Comparison of ENCODE assay signal across 14 cellular contexts in the genomic region with DNA sequence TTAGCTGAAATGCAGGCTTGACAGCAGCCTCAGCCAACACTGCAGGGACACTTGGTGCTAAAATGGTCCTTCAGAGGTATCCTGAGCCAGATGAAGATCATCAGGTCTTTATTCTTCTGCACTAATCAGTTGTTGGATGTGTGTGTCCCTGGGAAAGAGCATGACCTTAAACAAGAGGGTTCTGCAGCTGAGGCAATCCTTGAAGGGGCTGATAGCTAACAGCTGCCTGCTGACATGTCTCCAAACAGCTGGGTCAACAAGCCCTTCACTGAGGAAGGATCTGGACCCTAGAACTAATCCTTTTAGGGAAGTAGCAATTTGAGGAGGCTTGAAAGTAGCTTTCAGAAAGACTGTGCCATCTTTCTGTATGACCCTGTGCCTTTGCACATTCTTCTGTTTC.
A peak's percentile ranks its signal among the peaks of the same experiment; 100 is the strongest.
DNase-seq lines count a peak whose midpoint lies in the region; ATAC-seq and TF ChIP-seq lines count a peak whose summit lies in the region.
"Had no signal": no experiment of that assay in that cellular context is flagged by ENCODE, and none has a peak within 500 bp of the region (broad histone marks: within the 10 kb centered on the region; RNA-seq: fewer than 3 reads in every experiment).

No MANE protein-coding gene starts in this region.

- H3K4me1 ChIP-seq in heart right ventricle (peaks cover 0 to 45% (median 14%) of the 10 kb centered on the region in 9 donors), upper lobe of left lung (peaks cover 0 to 4% (median 0%) of the 10 kb centered on the region in 4 donors)

- H3K9me3 ChIP-seq in heart right ventricle: no peaks in the 10 kb centered on the region
- no peaks in the 10 kb centered on the region for H3K9me3 ChIP-seq in upper lobe of left lung
- H3K9me3 ChIP-seq: SK-N-SH had no signal

- ATAC-seq in heart right ventricle (peak in 6 of 8 donors; percentile 48 to 77 (median 54)), sciatic nerve (peak; percentile 93), upper lobe of left lung (ENCODE audit: low FRiP score in 2 of 2) (no peak)
- ATAC-seq: PC-3 had no signal

- H3K36me3 ChIP-seq in heart right ventricle (no peaks in the 10 kb centered on the region), upper lobe of left lung (no peaks in the 10 kb centered on the region)

- no peak overlapping the region for H3K27ac ChIP-seq in heart right ventricle
- H3K27ac ChIP-seq in upper lobe of left lung: no peak overlapping the region
- H3K27ac ChIP-seq: HL-60 had no signal

- H3K27me3 ChIP-seq in heart right ventricle (no peaks in the 10 kb centered on the region), upper lobe of left lung (no peaks in the 10 kb centered on the region)

- H3K4me3 ChIP-seq in heart right ventricle (no peak overlapping the region), upper lobe of left lung (no peak overlapping the region)

- no peak for TF ChIP-seq CTCF in heart right ventricle (IDR thresholded peaks at IDR 0.05)
- TF ChIP-seq CTCF in upper lobe of left lung (IDR thresholded peaks at IDR 0.05): no peak

- TF ChIP-seq EP300 in upper lobe of left lung (IDR thresholded peaks at IDR 0.05): peak in 1 of 4 donors; percentile 26

- no peak for TF ChIP-seq POLR2A in upper lobe of left lung (IDR thresholded peaks at IDR 0.05)

- intact Hi-C loops in heart right ventricle (cut with DNase I) (no loop called here), sciatic nerve (cut with DNase I) (no loop called here)

- DNase-seq in LHCN-M2 (ENCODE audit: low read depth) (peak; percentile 94), NCI-H82 treated with DMSO at 0.1 percent for 48 hours (lab: John Stamatoyannopoulos, UW; ENCODE audit: unreplicated experiment) (peak; percentile 68), heart right ventricle (peak in 1 of 2 donors; percentile 51), sciatic nerve (ENCODE audit: low spot score) (no peak), DMS153 (lab: John Stamatoyannopoulos, UW) (no peak), HuH-7 (ENCODE audit: low spot score) (no peak), upper lobe of left lung (no peak)
- DNase-seq: CD4-positive, alpha-beta T cell; GOT3; KBM-7; NCI-H1048; PC-3; SK-N-SH had no signal

Comparison
In these comparisons a context has a peak if more than half of its experiments do, and no peak if none do; other contexts are left out.
1. DNase-seq: peak in LHCN-M2 (single experiment) and NCI-H82 treated with DMSO at 0.1 percent for 48 hours (single experiment); none in sciatic nerve (single experiment), DMS153 (single experiment), HuH-7 (single experiment) and upper lobe of left lung (0 of 2).
2. ATAC-seq: peak in heart right ventricle (6 of 8) and sciatic nerve (single experiment); none in upper lobe of left lung (0 of 2).